In the genomic region with DNA sequence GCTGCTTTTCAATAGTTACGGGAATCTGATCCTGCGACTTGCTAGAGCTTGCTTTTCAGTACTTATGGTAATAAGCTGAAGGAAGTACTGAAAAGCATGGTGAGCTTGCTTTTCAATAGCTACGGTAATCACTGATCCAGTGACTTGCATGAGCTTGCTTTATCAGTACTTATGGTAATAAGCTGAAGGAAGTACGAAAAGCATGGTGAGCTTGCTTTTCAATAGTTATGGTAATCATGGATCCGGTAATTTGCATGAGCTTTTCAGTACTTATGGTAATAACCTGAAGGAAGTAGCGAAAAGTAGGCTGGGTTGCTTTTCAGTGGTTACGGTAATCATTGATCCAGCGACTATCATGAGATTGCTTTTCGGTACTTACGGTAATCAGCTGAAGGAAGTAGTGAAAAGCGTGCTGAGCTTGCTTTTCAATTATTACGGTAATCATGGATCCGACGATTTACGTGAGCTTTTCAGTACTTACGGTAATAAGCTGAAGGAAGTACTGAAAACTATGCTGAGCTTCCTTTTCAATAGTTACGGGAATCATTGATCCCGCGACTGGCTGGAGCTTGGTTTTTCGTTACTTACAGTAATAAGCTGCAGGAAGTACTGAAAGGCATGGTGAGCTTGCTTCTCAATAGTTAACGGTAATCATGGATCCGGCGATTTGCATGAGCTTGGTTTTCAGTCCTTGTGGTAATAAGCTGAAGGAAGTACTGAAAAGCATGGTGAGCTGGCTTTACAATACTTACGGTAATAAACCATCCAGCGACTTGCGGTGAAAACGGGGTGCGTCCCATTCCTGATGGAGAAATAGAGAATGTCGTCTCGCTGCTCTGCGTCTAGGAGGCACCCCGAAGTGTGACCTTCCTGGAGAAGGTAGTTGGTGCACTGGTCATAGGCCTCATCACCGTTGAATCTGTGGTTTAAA, we compare ENCODE assay signal across 8 cellular contexts. TPM values are rescaled to one million over a fixed set of nuclear protein-coding genes. Genes with fewer than 3 reads are reported as not detected.
DNase-seq lines count a peak whose midpoint lies in the region; ATAC-seq and TF ChIP-seq lines count a peak whose summit lies in the region.

No MANE protein-coding gene starts in this region.

- no peaks in the 10 kb centered on the region for H3K79me2 ChIP-seq in neural cell (replicated peaks; ENCODE audit: insufficient read depth, low read length)

- H3K27ac ChIP-seq in foreskin keratinocyte (no peak overlapping the region), neural cell (ENCODE audit: low read length) (peak overlapping the region; percentile 49)

- CTCF ChIA-PET in BJ (lab: Yijun Ruan, JAX), result no interaction called here

- no peak for TF ChIP-seq RAD21 in neural cell (conservative IDR thresholded peaks at IDR 0.05)

- H3K4me2 ChIP-seq in neural cell (ENCODE audit: low read length), result peak overlapping the region; percentile 27

- no peaks in the 10 kb centered on the region for H3K9me2 ChIP-seq in neural cell (ENCODE audit: insufficient read depth, low read length)

- peak overlapping the region; percentile 32 for H2AFZ ChIP-seq in neural cell (ENCODE audit: low read depth, low read length)

- DNase-seq in BJ (ENCODE audit: low read depth) (peak; percentile 78), HT-29 (ENCODE audit: low spot score) (peak; percentile 81), foreskin keratinocyte (peak; percentile 56 to 78), activated gamma-delta T cell (lab: John Stamatoyannopoulos, UW) (no peak), DMS114 treated with DMSO at 0.1 percent for 48 hours (lab: John Stamatoyannopoulos, UW; ENCODE audit: unreplicated experiment) (no peak)
- peak; percentile 51 to 55 for DNase-seq in activated T-cell treated with anti-CD3 and anti-CD28 coated beads, Interleukin-2, amount 50 U/mL, for 48 hours

- H3K4me3 ChIP-seq in BJ (ENCODE audit: low read depth, low read length) (no peak overlapping the region; the same call in 1 of the 2 replicates), neural cell (ENCODE audit: low read length) (peak overlapping the region; percentile 65)

- H3K36me3 ChIP-seq in BJ (ENCODE audit: control insufficient read depth, insufficient read depth, low read length) (no peaks in the 10 kb centered on the region), neural cell (ENCODE audit: insufficient read depth, low read length) (no peaks in the 10 kb centered on the region)

- no peaks in the 10 kb centered on the region for H3K9me3 ChIP-seq in neural cell (ENCODE audit: low read length)

- H3F3A ChIP-seq in neural cell (ENCODE audit: insufficient read depth, low read length, poor library complexity, severe bottlenecking), result no peaks in the 10 kb centered on the region

- no peaks in the 10 kb centered on the region for H4K20me1 ChIP-seq in neural cell (ENCODE audit: insufficient read depth)

- ATAC-seq in foreskin keratinocyte, result peak; percentile 37
- no peak for ATAC-seq in GM21423 (IDR thresholded peaks at IDR 0.05; ENCODE audit: unreplicated experiment)

- H3K9ac ChIP-seq in neural cell (ENCODE audit: low read length), result peak overlapping the region; percentile 54

- no peaks in the 10 kb centered on the region for H3K27me3 ChIP-seq in BJ (ENCODE audit: control insufficient read depth, insufficient read depth, low read length)
- H3K27me3 ChIP-seq in foreskin keratinocyte, result no peaks in the 10 kb centered on the region
- no peaks in the 10 kb centered on the region for H3K27me3 ChIP-seq in neural cell (ENCODE audit: insufficient read depth, low read depth, low read length)

- TF ChIP-seq EP300 in neural cell (conservative IDR thresholded peaks at IDR 0.05; ENCODE audit: poor library complexity, severe bottlenecking), result peak; percentile 69

- POLR2A ChIA-PET in BJ (lab: Charles Lee), result no interaction called here

- no peaks in the 10 kb centered on the region for H3K4me1 ChIP-seq in foreskin keratinocyte

- TF ChIP-seq CTCF in BJ (IDR thresholded peaks at IDR 0.05; ENCODE audit: insufficient read depth, low read depth, low read length), result no peak
- no peak for TF ChIP-seq CTCF in foreskin keratinocyte (conservative IDR thresholded peaks at IDR 0.05)
- TF ChIP-seq CTCF in neural cell (IDR thresholded peaks at IDR 0.05; ENCODE audit: poor library complexity, severe bottlenecking), result no peak

TF ChIP-seq in neural cell, 6 proteins besides CTCF, POLR2A, EP300 and RAD21:
- TF ChIP-seq TAF1 (IDR thresholded peaks at IDR 0.05; ENCODE audit: low read depth) (no peak), SMC3 (conservative IDR thresholded peaks at IDR 0.05; ENCODE audit: poor library complexity) (no peak), MXI1 (conservative IDR thresholded peaks at IDR 0.05; ENCODE audit: poor library complexity, severe bottlenecking) (peak; percentile 18), POLR2AphosphoS5 (IDR thresholded peaks at IDR 0.05) (peak; percentile 31), EZH2 (IDR thresholded peaks at IDR 0.05; ENCODE audit: borderline replicate concordance, insufficient read depth, low read length, poor library complexity, severe bottlenecking) (no peak)
- TF ChIP-seq, protein P1, sequence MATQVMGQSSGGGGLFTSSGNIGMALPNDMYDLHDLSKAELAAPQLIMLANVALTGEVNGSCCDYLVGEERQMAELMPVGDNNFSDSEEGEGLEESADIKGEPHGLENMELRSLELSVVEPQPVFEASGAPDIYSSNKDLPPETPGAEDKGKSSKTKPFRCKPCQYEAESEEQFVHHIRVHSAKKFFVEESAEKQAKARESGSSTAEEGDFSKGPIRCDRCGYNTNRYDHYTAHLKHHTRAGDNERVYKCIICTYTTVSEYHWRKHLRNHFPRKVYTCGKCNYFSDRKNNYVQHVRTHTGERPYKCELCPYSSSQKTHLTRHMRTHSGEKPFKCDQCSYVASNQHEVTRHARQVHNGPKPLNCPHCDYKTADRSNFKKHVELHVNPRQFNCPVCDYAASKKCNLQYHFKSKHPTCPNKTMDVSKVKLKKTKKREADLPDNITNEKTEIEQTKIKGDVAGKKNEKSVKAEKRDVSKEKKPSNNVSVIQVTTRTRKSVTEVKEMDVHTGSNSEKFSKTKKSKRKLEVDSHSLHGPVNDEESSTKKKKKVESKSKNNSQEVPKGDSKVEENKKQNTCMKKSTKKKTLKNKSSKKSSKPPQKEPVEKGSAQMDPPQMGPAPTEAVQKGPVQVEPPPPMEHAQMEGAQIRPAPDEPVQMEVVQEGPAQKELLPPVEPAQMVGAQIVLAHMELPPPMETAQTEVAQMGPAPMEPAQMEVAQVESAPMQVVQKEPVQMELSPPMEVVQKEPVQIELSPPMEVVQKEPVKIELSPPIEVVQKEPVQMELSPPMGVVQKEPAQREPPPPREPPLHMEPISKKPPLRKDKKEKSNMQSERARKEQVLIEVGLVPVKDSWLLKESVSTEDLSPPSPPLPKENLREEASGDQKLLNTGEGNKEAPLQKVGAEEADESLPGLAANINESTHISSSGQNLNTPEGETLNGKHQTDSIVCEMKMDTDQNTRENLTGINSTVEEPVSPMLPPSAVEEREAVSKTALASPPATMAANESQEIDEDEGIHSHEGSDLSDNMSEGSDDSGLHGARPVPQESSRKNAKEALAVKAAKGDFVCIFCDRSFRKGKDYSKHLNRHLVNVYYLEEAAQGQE (IDR thresholded peaks at IDR 0.05; ENCODE audit: borderline replicate concordance), result no peak

RNA-seq across cellular contexts. Expression of a gene that starts 6.5 kb away (rescaled TPM):
- polyA plus RNA-seq in BJ (2011; rRNA removed) (not detected in 2 replicates), foreskin keratinocyte (not detected in 2 replicates), neural cell (not detected in 2 replicates)
- not detected in 2 replicates for polyA minus RNA-seq in BJ (2011; rRNA and poly(A)+ RNA removed)
- total RNA-seq in HT-29 (2014; rRNA removed; shearing (Covaris generic)), result not detected in 2 replicates
- not detected in 2 replicates for total RNA-seq in foreskin keratinocyte
- polyA minus RNA-seq in neural cell, result not detected in 2 replicates

Comparison
In these comparisons a context has a peak if more than half of its experiments do, and no peak if none do; other contexts are left out.
1. DNase-seq: peak in BJ (single experiment), HT-29 (single experiment), activated T-cell treated with anti-CD3 and anti-CD28 coated beads, Interleukin-2, amount 50 U/mL, for 48 hours (2 of 2) and foreskin keratinocyte (2 of 2); none in activated gamma-delta T cell (single experiment) and DMS114 treated with DMSO at 0.1 percent for 48 hours (single experiment).